In the genomic region with DNA sequence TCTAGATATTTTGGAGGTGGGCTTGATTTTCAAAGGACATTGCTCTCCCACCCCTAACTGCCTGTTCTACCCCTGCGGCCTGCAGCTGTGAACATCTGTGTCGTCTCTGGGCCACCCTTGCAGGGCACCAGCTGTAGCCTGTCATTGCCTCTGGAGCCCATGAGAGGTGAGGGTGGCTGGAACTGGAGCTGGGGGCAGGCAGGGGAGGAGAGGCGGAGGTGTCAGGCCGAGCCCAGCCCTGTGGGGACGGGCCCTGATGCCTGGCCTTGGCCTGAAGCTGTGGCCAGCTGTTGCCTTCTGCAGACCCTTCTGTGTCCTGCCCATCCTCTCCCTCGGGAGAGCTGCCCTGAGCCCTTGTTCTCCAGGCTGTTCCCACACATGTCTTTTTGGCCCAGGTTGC, we compare ENCODE assay signal across 1 cellular context.
TF ChIP-seq lines count a peak whose summit lies in the region.

No MANE protein-coding gene starts in this region.

TF ChIP-seq in GM23338, 12 proteins besides CTCF, POLR2A, EP300 and RAD21 (continued from another document):
- TF ChIP-seq, protein P1, sequence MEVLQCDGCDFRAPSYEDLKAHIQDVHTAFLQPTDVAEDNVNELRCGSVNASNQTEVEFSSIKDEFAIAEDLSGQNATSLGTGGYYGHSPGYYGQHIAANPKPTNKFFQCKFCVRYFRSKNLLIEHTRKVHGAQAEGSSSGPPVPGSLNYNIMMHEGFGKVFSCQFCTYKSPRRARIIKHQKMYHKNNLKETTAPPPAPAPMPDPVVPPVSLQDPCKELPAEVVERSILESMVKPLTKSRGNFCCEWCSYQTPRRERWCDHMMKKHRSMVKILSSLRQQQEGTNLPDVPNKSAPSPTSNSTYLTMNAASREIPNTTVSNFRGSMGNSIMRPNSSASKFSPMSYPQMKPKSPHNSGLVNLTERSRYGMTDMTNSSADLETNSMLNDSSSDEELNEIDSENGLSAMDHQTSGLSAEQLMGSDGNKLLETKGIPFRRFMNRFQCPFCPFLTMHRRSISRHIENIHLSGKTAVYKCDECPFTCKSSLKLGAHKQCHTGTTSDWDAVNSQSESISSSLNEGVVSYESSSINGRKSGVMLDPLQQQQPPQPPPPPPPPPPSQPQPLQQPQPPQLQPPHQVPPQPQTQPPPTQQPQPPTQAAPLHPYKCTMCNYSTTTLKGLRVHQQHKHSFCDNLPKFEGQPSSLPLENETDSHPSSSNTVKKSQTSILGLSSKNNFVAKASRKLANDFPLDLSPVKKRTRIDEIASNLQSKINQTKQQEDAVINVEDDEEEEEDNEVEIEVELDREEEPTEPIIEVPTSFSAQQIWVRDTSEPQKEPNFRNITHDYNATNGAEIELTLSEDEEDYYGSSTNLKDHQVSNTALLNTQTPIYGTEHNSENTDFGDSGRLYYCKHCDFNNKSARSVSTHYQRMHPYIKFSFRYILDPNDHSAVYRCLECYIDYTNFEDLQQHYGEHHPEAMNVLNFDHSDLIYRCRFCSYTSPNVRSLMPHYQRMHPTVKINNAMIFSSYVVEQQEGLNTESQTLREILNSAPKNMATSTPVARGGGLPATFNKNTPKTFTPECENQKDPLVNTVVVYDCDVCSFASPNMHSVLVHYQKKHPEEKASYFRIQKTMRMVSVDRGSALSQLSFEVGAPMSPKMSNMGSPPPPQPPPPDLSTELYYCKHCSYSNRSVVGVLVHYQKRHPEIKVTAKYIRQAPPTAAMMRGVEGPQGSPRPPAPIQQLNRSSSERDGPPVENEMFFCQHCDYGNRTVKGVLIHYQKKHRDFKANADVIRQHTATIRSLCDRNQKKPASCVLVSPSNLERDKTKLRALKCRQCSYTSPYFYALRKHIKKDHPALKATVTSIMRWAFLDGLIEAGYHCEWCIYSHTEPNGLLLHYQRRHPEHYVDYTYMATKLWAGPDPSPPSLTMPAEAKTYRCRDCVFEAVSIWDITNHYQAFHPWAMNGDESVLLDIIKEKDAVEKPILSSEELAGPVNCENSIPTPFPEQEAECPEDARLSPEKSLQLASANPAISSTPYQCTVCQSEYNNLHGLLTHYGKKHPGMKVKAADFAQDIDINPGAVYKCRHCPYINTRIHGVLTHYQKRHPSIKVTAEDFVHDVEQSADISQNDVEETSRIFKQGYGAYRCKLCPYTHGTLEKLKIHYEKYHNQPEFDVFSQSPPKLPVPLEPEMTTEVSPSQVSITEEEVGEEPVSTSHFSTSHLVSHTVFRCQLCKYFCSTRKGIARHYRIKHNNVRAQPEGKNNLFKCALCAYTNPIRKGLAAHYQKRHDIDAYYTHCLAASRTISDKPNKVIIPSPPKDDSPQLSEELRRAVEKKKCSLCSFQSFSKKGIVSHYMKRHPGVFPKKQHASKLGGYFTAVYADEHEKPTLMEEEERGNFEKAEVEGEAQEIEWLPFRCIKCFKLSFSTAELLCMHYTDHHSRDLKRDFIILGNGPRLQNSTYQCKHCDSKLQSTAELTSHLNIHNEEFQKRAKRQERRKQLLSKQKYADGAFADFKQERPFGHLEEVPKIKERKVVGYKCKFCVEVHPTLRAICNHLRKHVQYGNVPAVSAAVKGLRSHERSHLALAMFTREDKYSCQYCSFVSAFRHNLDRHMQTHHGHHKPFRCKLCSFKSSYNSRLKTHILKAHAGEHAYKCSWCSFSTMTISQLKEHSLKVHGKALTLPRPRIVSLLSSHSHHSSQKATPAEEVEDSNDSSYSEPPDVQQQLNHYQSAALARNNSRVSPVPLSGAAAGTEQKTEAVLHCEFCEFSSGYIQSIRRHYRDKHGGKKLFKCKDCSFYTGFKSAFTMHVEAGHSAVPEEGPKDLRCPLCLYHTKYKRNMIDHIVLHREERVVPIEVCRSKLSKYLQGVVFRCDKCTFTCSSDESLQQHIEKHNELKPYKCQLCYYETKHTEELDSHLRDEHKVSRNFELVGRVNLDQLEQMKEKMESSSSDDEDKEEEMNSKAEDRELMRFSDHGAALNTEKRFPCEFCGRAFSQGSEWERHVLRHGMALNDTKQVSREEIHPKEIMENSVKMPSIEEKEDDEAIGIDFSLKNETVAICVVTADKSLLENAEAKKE (CRISPR knock-in tag; IDR thresholded peaks at IDR 0.05): no peak
- TF ChIP-seq EZH2phosphoT487 (IDR thresholded peaks at IDR 0.05; ENCODE audit: unreplicated experiment): no peak
- no peak for TF ChIP-seq ZNF331 (CRISPR knock-in tag; IDR thresholded peaks at IDR 0.05; ENCODE audit: low read depth)
- TF ChIP-seq EZH2 (IDR thresholded peaks at IDR 0.05; ENCODE audit: low read depth, unreplicated experiment): no peak
- TF ChIP-seq, protein P2, sequence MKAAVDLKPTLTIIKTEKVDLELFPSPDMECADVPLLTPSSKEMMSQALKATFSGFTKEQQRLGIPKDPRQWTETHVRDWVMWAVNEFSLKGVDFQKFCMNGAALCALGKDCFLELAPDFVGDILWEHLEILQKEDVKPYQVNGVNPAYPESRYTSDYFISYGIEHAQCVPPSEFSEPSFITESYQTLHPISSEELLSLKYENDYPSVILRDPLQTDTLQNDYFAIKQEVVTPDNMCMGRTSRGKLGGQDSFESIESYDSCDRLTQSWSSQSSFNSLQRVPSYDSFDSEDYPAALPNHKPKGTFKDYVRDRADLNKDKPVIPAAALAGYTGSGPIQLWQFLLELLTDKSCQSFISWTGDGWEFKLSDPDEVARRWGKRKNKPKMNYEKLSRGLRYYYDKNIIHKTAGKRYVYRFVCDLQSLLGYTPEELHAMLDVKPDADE (IDR thresholded peaks at IDR 0.05): no peak
- no peak for TF ChIP-seq POLR2AphosphoS5 (IDR thresholded peaks at IDR 0.05; ENCODE audit: low read depth)
- TF ChIP-seq JUNB (IDR thresholded peaks at IDR 0.05; ENCODE audit: unreplicated experiment): no peak
- TF ChIP-seq STAT1 (IDR thresholded peaks at IDR 0.05; ENCODE audit: unreplicated experiment): no peak
- TF ChIP-seq CREB1 (CRISPR knock-in tag; IDR thresholded peaks at IDR 0.05; ENCODE audit: low read depth): no peak
